Comparison of ENCODE assay signal across 1 cellular context in genomic region chr22:38748487-38749136, GRCh38.
TF ChIP-seq lines count a peak whose summit lies in the region.

No MANE protein-coding gene starts in this region.

TF ChIP-seq in GM12878, 131 proteins besides CTCF, POLR2A, EP300 and RAD21:
- TF ChIP-seq DPF2 (IDR thresholded peaks at IDR 0.05), result no peak
- TF ChIP-seq KLF5 (IDR thresholded peaks at IDR 0.05; ENCODE audit: partially characterized antibody), result no peak
- TF ChIP-seq ATF7 (IDR thresholded peaks at IDR 0.05; ENCODE audit: low read depth), result no peak
- TF ChIP-seq MAX (IDR thresholded peaks at IDR 0.05; ENCODE audit: low read depth, low read length), result no peak
- no peak for TF ChIP-seq CBFB (IDR thresholded peaks at IDR 0.05; ENCODE audit: low read depth)
- TF ChIP-seq ZBTB11 (CRISPR knock-in tag; IDR thresholded peaks at IDR 0.05), result no peak
- no peak for TF ChIP-seq NKRF (conservative IDR thresholded peaks at IDR 0.05)
- TF ChIP-seq CHD4 (IDR thresholded peaks at IDR 0.05), result no peak
- no peak for TF ChIP-seq NR2C2 (IDR thresholded peaks at IDR 0.05; ENCODE audit: borderline replicate concordance, control insufficient read depth, insufficient read length, low read depth)
- TF ChIP-seq CEBPB (IDR thresholded peaks at IDR 0.05; ENCODE audit: borderline replicate concordance in 1 of 2, low read depth in 2 of 2, low read length in 2 of 2), result no peak
- TF ChIP-seq, protein P1, sequence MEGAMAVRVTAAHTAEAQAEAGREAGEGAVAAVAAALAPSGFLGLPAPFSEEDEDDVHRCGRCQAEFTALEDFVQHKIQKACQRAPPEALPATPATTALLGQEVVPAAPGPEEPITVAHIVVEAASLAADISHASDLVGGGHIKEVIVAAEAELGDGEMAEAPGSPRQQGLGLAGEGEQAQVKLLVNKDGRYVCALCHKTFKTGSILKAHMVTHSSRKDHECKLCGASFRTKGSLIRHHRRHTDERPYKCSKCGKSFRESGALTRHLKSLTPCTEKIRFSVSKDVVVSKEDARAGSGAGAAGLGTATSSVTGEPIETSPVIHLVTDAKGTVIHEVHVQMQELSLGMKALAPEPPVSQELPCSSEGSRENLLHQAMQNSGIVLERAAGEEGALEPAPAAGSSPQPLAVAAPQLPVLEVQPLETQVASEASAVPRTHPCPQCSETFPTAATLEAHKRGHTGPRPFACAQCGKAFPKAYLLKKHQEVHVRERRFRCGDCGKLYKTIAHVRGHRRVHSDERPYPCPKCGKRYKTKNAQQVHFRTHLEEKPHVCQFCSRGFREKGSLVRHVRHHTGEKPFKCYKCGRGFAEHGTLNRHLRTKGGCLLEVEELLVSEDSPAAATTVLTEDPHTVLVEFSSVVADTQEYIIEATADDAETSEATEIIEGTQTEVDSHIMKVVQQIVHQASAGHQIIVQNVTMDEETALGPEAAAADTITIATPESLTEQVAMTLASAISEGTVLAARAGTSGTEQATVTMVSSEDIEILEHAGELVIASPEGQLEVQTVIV (IDR thresholded peaks at IDR 0.05; ENCODE audit: borderline replicate concordance, partially characterized antibody), result no peak
